ENCODE assay signal across 20 cellular contexts in the genomic region with DNA sequence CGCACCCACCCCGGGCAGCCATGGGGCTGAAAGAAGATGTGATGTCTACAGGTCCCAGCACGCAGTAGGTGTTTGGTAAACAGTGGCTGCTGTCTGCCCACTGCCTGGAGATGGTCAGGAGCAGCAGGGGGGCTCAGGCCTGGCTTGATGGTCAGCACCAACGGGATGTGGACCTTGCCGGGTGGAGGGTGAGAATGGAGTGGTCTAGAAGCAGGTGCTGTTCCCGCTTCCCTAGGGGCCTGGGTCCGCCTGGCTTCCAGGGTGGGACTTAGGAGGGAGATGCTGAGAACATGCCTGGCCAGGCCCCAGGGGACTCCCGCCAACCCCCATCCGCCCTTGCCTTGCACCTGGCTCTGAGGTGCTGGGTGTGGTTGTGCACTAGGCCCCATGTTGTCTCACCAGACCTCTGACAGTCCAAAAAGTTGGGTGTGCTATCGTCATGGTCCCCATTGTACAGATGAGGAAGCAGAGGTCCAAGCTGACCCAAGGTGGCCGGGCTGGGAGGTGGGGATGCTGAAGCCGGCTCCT. TPM values are rescaled to one million over a fixed set of nuclear protein-coding genes. Genes with fewer than 3 reads are reported as not detected.
DNase-seq lines count a peak whose midpoint lies in the region; ATAC-seq and TF ChIP-seq lines count a peak whose summit lies in the region.
"Had no signal": no experiment of that assay in that cellular context is flagged by ENCODE, and none has a peak within 500 bp of the region (broad histone marks: within the 10 kb centered on the region; RNA-seq: fewer than 3 reads in every experiment).

No MANE protein-coding gene starts in this region.

- no peak overlapping the region for H3K27ac Mint-ChIP-seq in activated CD4-positive, alpha-beta memory T cell treated with anti-CD3 and anti-CD28 coated beads, Interleukin-2, amount 10 ng/mL, durations not matched to agents 7 days and 5 days
- H3K27ac Mint-ChIP-seq: activated CD8-positive, alpha-beta T cell treated with anti-CD3 and anti-CD28 coated beads, Interleukin-2, amount 10 ng/mL, durations not matched to agents 7 days and 5 days had no signal

- H3K27me3 Mint-ChIP-seq in activated CD4-positive, alpha-beta memory T cell treated with anti-CD3 and anti-CD28 coated beads, Interleukin-2, amount 10 ng/mL, durations not matched to agents 7 days and 5 days, result no peaks in the 10 kb centered on the region

- no peak for ATAC-seq in HG03460 (IDR thresholded peaks at IDR 0.05; ENCODE audit: unreplicated experiment)
- ATAC-seq: activated CD8-positive, alpha-beta T cell treated with anti-CD3 and anti-CD28 coated beads, Interleukin-2, amount 10 ng/mL, durations not matched to agents 7 days and 5 days; left colon had no signal

- CTCF ChIA-PET in activated CD4-positive, alpha-beta memory T cell treated with anti-CD3 and anti-CD28 coated beads, Interleukin-2, amount 10 ng/mL, durations not matched to agents 7 days and 5 days (lab: Charles Lee), result interaction anchor here (0.5 kb wide), 1 partner anchor 1751 kb away, joined by 3 read pairs; no protein-coding TSS in a partner anchor

- WGBS in adrenal gland, 4 donors, result 63 to 81% (median 77%) methylated on average over 4 to 12 of the region's 12 CpGs
- WGBS in stomach, 5 donors, result 68 to 83% (median 81%) methylated on average over 9 to 12 of the region's 12 CpGs

- H3K27me3 ChIP-seq in adrenal gland (no peaks in the 10 kb centered on the region), layer of hippocampus (ENCODE audit: control insufficient read depth, insufficient read depth, low read length) (no peaks in the 10 kb centered on the region), stomach (no peaks in the 10 kb centered on the region)
- H3K27me3 ChIP-seq: BLaER1 treated with 17β-estradiol and CSF1 and Interleukin-3, amounts not matched to agents 10 nM and 100 nM; ovary had no signal

- peak; percentile 37 for DNase-seq in NCI-H2107 treated with DMSO at 0.1 percent for 48 hours (lab: John Stamatoyannopoulos, UW; ENCODE audit: unreplicated experiment)
- no peak for DNase-seq in NCI-H2107 (lab: John Stamatoyannopoulos, UW)
- DNase-seq in adrenal gland, result peak in 3 of 7 donors; percentile 13 to 39 (median 14)
- DNase-seq in stomach, result no peak
- DNase-seq in activated CD4-positive, alpha-beta memory T cell treated with anti-CD3 and anti-CD28 coated beads, Interleukin-2, amount 10 ng/mL, durations not matched to agents 7 days and 5 days, result no peak
- DNase-seq in NCI-H2196 (lab: John Stamatoyannopoulos, UW; ENCODE audit: unreplicated experiment), result no peak
- DNase-seq: activated CD8-positive, alpha-beta T cell treated with anti-CD3 and anti-CD28 coated beads, Interleukin-2, amount 10 ng/mL, durations not matched to agents 7 days and 5 days; activated T-cell treated with anti-CD3 and anti-CD28 coated beads, Interleukin-2, amount 50 U/mL, for 48 hours; DMS53; H7; KG1; left colon; NCI-H1092 treated with DMSO at 0.1 percent for 48 hours; T-helper 1 cell had no signal

- no peaks in the 10 kb centered on the region for H3K4me1 Mint-ChIP-seq in activated CD4-positive, alpha-beta memory T cell treated with anti-CD3 and anti-CD28 coated beads, Interleukin-2, amount 10 ng/mL, durations not matched to agents 7 days and 5 days

- no peak for TF ChIP-seq EP300 in stomach (IDR thresholded peaks at IDR 0.05)

- H3K4me3 Mint-ChIP-seq in activated CD4-positive, alpha-beta memory T cell treated with anti-CD3 and anti-CD28 coated beads, Interleukin-2, amount 10 ng/mL, durations not matched to agents 7 days and 5 days, result no peak overlapping the region
- H3K4me3 Mint-ChIP-seq: activated CD8-positive, alpha-beta T cell treated with anti-CD3 and anti-CD28 coated beads, Interleukin-2, amount 10 ng/mL, durations not matched to agents 7 days and 5 days had no signal

- H3K9me3 Mint-ChIP-seq in activated CD4-positive, alpha-beta memory T cell treated with anti-CD3 and anti-CD28 coated beads, Interleukin-2, amount 10 ng/mL, durations not matched to agents 7 days and 5 days, result no peaks in the 10 kb centered on the region

- H3K9me3 ChIP-seq in adrenal gland (replicated peaks in 1 of 3), result no peaks in the 10 kb centered on the region
- H3K9me3 ChIP-seq in stomach, result no peaks in the 10 kb centered on the region
- H3K9me3 ChIP-seq: BLaER1 treated with 17β-estradiol and CSF1 and Interleukin-3, amounts not matched to agents 10 nM and 100 nM; ovary; tibial artery had no signal

- H3K36me3 ChIP-seq in adrenal gland (replicated peaks in 1 of 2), result no peaks in the 10 kb centered on the region
- H3K36me3 ChIP-seq in stomach, result no peaks in the 10 kb centered on the region
- H3K36me3 ChIP-seq: BLaER1 treated with 17β-estradiol and CSF1 and Interleukin-3, amounts not matched to agents 10 nM and 100 nM; ovary; tibial artery had no signal

- H3K27ac ChIP-seq in adrenal gland (peak overlapping the region in 3 of 5 donors; percentile 13 to 42 (median 34)), layer of hippocampus (ENCODE audit: low read depth, low read length) (peak overlapping the region; percentile 92), stomach (peak overlapping the region in 3 of 5 donors; percentile 17 to 58 (median 20))
- H3K27ac ChIP-seq: BLaER1 treated with 17β-estradiol and CSF1 and Interleukin-3, amounts not matched to agents 10 nM and 100 nM; ovary; tibial artery had no signal

- intact Hi-C loops in adrenal gland (cut with DNase I) (no loop called here), stomach (cut with DNase I; ENCODE audit: low total_unique reads) (no loop called here)

- H3K4me3 ChIP-seq in adrenal gland (no peak overlapping the region), stomach (no peak overlapping the region)
- H3K4me3 ChIP-seq: BLaER1 treated with 17β-estradiol and CSF1 and Interleukin-3, amounts not matched to agents 10 nM and 100 nM; ovary; skin epidermis; tibial artery had no signal

- H3K4me1 ChIP-seq in adrenal gland (replicated peaks in 1 of 2), result peaks cover 33 to 48% of the 10 kb centered on the region in 2 donors
- peaks cover 20 to 60% (median 32%) of the 10 kb centered on the region in 4 donors for H3K4me1 ChIP-seq in stomach

- POLR2A ChIA-PET in activated CD4-positive, alpha-beta memory T cell treated with anti-CD3 and anti-CD28 coated beads, Interleukin-2, amount 10 ng/mL, durations not matched to agents 7 days and 5 days (lab: Charles Lee), result no interaction called here

- TF ChIP-seq CTCF in adrenal gland (IDR thresholded peaks at IDR 0.05) (no peak), stomach (IDR thresholded peaks at IDR 0.05) (no peak)

- TF ChIP-seq POLR2A in adrenal gland (IDR thresholded peaks at IDR 0.05) (no peak), stomach (IDR thresholded peaks at IDR 0.05) (no peak)

- H3K36me3 Mint-ChIP-seq in activated CD4-positive, alpha-beta memory T cell treated with anti-CD3 and anti-CD28 coated beads, Interleukin-2, amount 10 ng/mL, durations not matched to agents 7 days and 5 days (ENCODE audit: low read depth), result no peaks in the 10 kb centered on the region

RNA-seq across cellular contexts. Expression of gene FAM222A, which starts 12.9 kb away (rescaled TPM):
- total RNA-seq in adrenal gland, result 10 to 100 TPM; 15.2 to 57.8 (median 27.1) TPM
- 10 to 100 TPM in 2 of 3 donors, 1 to 10 TPM in 1; 9.2 to 36.7 (median 11.7) TPM for polyA plus RNA-seq in adrenal gland
- total RNA-seq in stomach, result 10 to 100 TPM in 1 of 5 donors, 1 to 10 TPM in 4; 1.7 to 19.7 (median 5.4) TPM
- 1 to 10 TPM; 3.1 to 5.4 (median 3.7) TPM for polyA plus RNA-seq in stomach
- under 1 TPM; 0.28 to 0.43 TPM for total RNA-seq in activated CD4-positive, alpha-beta memory T cell treated with anti-CD3 and anti-CD28 coated beads, Interleukin-2, amount 10 ng/mL, durations not matched to agents 7 days and 5 days

Comparison
In these comparisons a context has a peak if more than half of its experiments do, and no peak if none do; other contexts are left out.
1. H3K27ac ChIP-seq: peak in every context shown above with its lines; median percentile 92 in layer of hippocampus; 34 in adrenal gland; 20 in stomach.